Comparison of ENCODE assay signal across 10 cellular contexts in the genomic region with DNA sequence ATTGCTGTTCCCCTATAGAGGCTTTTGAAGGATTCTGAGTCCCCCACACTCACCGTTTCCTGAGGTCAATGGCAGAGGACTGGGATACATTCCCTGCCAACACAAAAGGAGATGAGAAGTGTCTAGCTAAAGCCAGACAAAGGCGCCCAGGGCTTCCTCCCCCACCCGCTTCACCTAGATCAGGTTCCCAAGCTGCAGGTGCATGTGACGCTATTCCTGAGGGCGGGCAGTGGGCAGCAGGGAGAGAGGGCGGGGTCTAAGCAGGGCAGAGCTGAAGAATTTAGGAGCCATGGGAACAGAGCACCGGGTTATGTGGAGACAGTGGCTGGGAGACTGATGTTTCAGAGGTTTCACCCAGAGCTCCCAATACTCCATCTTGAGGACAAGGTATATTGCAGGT. TPM values are rescaled to one million over a fixed set of nuclear protein-coding genes. Genes with fewer than 3 reads are reported as not detected.
DNase-seq lines count a peak whose midpoint lies in the region; FAIRE-seq and TF ChIP-seq lines count a peak whose summit lies in the region.
"Had no signal": no experiment of that assay in that cellular context is flagged by ENCODE, and none has a peak within 500 bp of the region (broad histone marks: within the 10 kb centered on the region; RNA-seq: fewer than 3 reads in every experiment).

No MANE protein-coding gene starts in this region.

- FAIRE-seq in urothelium cell line (lab: Jason Lieb, UNC): no peak

- peaks cover 7% of the 10 kb centered on the region for H3K36me3 Mint-ChIP-seq in osteocyte (ENCODE audit: unreplicated experiment)

- DNase-seq in DMS79 (lab: John Stamatoyannopoulos, UW) (peak; percentile 93), NCI-H2107 treated with DMSO at 0.1 percent for 48 hours (lab: John Stamatoyannopoulos, UW; ENCODE audit: unreplicated experiment) (peak; percentile 98), ecto neural progenitor cell (ENCODE audit: low spot score) (peak; percentile 48), osteocyte (ENCODE audit: extremely low spot score, unreplicated experiment) (no peak), LoVo (ENCODE audit: low spot score) (no peak), GM10266 (ENCODE audit: extremely low spot score) (no peak), GM10248 (ENCODE audit: extremely low spot score) (no peak), urothelium cell line (ENCODE audit: low spot score) (no peak)
- DNase-seq: activated CD4-positive, CD25-positive, alpha-beta regulatory T cell; trophoblast cell had no signal

- no peak for TF ChIP-seq CTCF in osteocyte (IDR thresholded peaks at IDR 0.05)
- no peak for TF ChIP-seq CTCF in GM10266 (IDR thresholded peaks at IDR 0.05; ENCODE audit: control insufficient read depth, insufficient read depth, low read depth, missing control alignments)
- no peak for TF ChIP-seq CTCF in GM10248 (IDR thresholded peaks at IDR 0.05; ENCODE audit: control extremely low read depth, extremely low read depth, low read depth, missing control alignments)

- no peak overlapping the region for H3K4me3 Mint-ChIP-seq in osteocyte (ENCODE audit: unreplicated experiment)

- H3K27ac Mint-ChIP-seq in osteocyte (ENCODE audit: unreplicated experiment): peak overlapping the region; percentile 98

- POLR2A ChIA-PET in GM10248 (lab: Yijun Ruan, JAX): interaction anchor here (0.7 kb wide), 2 partner anchors 44 to 733 kb away, joined by 4 to 8 read pairs; no protein-coding TSS in a partner anchor

- no peaks in the 10 kb centered on the region for H3K27me3 Mint-ChIP-seq in osteocyte (ENCODE audit: unreplicated experiment)

- no peaks in the 10 kb centered on the region for H3K9me3 Mint-ChIP-seq in osteocyte (ENCODE audit: unreplicated experiment)

- H3K4me1 Mint-ChIP-seq in osteocyte (ENCODE audit: unreplicated experiment): peaks cover 58% of the 10 kb centered on the region

- CTCF ChIA-PET in GM10248 (lab: Yijun Ruan, JAX): interaction anchor here (0.6 to 19.5 kb wide), 9 partner anchors 9 to 734 kb away, joined by 3 to 215 read pairs (median 6); partner anchors contain the start of gene KHDC4

RNA-seq across cellular contexts. Expression of gene ARHGEF2, which starts 6.0 kb away (rescaled TPM):
- 199 and 201 TPM in 2 replicates for total RNA-seq in osteocyte

RNA-seq across cellular contexts. Expression of gene SSR2, which starts 36.4 kb away (rescaled TPM):
- total RNA-seq in osteocyte: 283 and 284 TPM in 2 replicates

RNA-seq across cellular contexts. Expression of gene RXFP4, which starts 42.9 kb away (rescaled TPM):
- not detected in 2 replicates for total RNA-seq in osteocyte

RNA-seq across cellular contexts. Expression of gene KHDC4, which starts 50.1 kb away (rescaled TPM):
- 48.8 and 53.7 TPM in 2 replicates for total RNA-seq in osteocyte

Comparison
In these comparisons a context has a peak if more than half of its experiments do, and no peak if none do; other contexts are left out.
1. DNase-seq: peak in DMS79 (single experiment), NCI-H2107 treated with DMSO at 0.1 percent for 48 hours (single experiment) and ecto neural progenitor cell (single experiment); none in osteocyte (single experiment), LoVo (single experiment), GM10266 (single experiment), GM10248 (single experiment) and urothelium cell line (single experiment).